8 cellular contexts compared by ENCODE assay signal in genomic region chr19:55166530-55167268, GRCh38. TPM values are rescaled to one million over a fixed set of nuclear protein-coding genes. Genes with fewer than 3 reads are reported as not detected.
DNase-seq lines count a peak whose midpoint lies in the region; ATAC-seq and TF ChIP-seq lines count a peak whose summit lies in the region.

Gene DNAAF3, minus strand, starts transcription at chr19:55166613. Its CDS starts 200 bp downstream, at chr19:55166413.

- H3K27ac ChIP-seq in endodermal cell (ENCODE audit: low read depth, low read length) = peak within 1 kb of the TSS; percentile 72

- peak within 1 kb of the TSS; percentile 46 for H3K9ac ChIP-seq in endodermal cell (ENCODE audit: extremely low read depth, low read length, poor library complexity, severe bottlenecking)

- intact Hi-C loops in activated CD8-positive, alpha-beta T cell treated with anti-CD3 and anti-CD28 coated beads for 36 hours (cut with micrococcal nuclease) = no loop called here

- no peaks in the 10 kb centered on the region for H3K36me3 ChIP-seq in endodermal cell (ENCODE audit: control insufficient read depth, insufficient read depth, low read length)

- TF ChIP-seq CTCF in activated CD8-positive, alpha-beta T cell treated with anti-CD3 and anti-CD28 coated beads for 36 hours (IDR thresholded peaks at IDR 0.05) = no peak
- no peak for TF ChIP-seq CTCF in endodermal cell (conservative IDR thresholded peaks at IDR 0.05)

- 4 to 7% methylated on average over 24 to 33 of the region's 33 CpGs for WGBS in endodermal cell (ENCODE audit: insufficient coverage in 1 of 2, insufficient read length in 1 of 2), 2 experiments

- peak; percentile 100 for DNase-seq in AG20443 (ENCODE audit: low spot score)
- DNase-seq in HS-27A (ENCODE audit: low read depth) = peak; percentile 96
- peak; percentile 99 for DNase-seq in NCI-H82 (lab: John Stamatoyannopoulos, UW)
- peak; percentile 85 for DNase-seq in activated CD8-positive, alpha-beta T cell treated with anti-CD3 and anti-CD28 coated beads for 36 hours
- peak; percentile 99 for DNase-seq in endodermal cell
- DNase-seq in medulla oblongata (ENCODE audit: extremely low spot score) = peak; percentile 97
- DNase-seq in stimulated activated CD4-positive, alpha-beta T cell treated with anti-CD3 and anti-CD28 coated beads, TNF-alpha, amount 100 ng/mL, for 48 hours (ENCODE audit: low read depth in 3 of 3) = peak; percentile 72 to 84 (median 75)

- H3K4me3 ChIP-seq in endodermal cell (ENCODE audit: low read length) = peak within 1 kb of the TSS; percentile 87

- H3K4me1 ChIP-seq in endodermal cell (ENCODE audit: control insufficient read depth, insufficient read depth, low read length) = no peaks in the 10 kb centered on the region

- no peaks in the 10 kb centered on the region for H3K9me3 Mint-ChIP-seq in activated CD8-positive, alpha-beta T cell treated with anti-CD3 and anti-CD28 coated beads for 36 hours
- no peaks in the 10 kb centered on the region for H3K9me3 Mint-ChIP-seq in endodermal cell

- H3K36me3 Mint-ChIP-seq in activated CD8-positive, alpha-beta T cell treated with anti-CD3 and anti-CD28 coated beads for 36 hours (ENCODE audit: low read depth) = no peaks in the 10 kb centered on the region
- H3K36me3 Mint-ChIP-seq in endodermal cell (ENCODE audit: low read depth) = no peaks in the 10 kb centered on the region

- CTCF ChIA-PET in activated CD8-positive, alpha-beta T cell treated with anti-CD3 and anti-CD28 coated beads for 36 hours (lab: Charles Lee) = interaction anchor here (0.6 to 2.2 kb wide), 7 partner anchors 8 to 1507 kb away, joined by 3 to 9 read pairs (median 4); no protein-coding TSS in a partner anchor

- peak; percentile 82 for ATAC-seq in GM19351 (IDR thresholded peaks at IDR 0.05; ENCODE audit: unreplicated experiment)
- peak; percentile 91 for ATAC-seq in activated CD8-positive, alpha-beta T cell treated with anti-CD3 and anti-CD28 coated beads for 36 hours

- no peak within 1 kb of the TSS for H3K27ac Mint-ChIP-seq in activated CD8-positive, alpha-beta T cell treated with anti-CD3 and anti-CD28 coated beads for 36 hours
- H3K27ac Mint-ChIP-seq in endodermal cell = peak within 1 kb of the TSS; percentile 97

- H3K4me3 Mint-ChIP-seq in activated CD8-positive, alpha-beta T cell treated with anti-CD3 and anti-CD28 coated beads for 36 hours = peak within 1 kb of the TSS; percentile 66
- peak within 1 kb of the TSS; percentile 67 for H3K4me3 Mint-ChIP-seq in endodermal cell

- no peaks in the 10 kb centered on the region for H3K9me3 ChIP-seq in endodermal cell (ENCODE audit: control insufficient read depth, low read length)

- H3K27me3 ChIP-seq in endodermal cell (ENCODE audit: control insufficient read depth, insufficient read depth, low read length, poor library complexity, severe bottlenecking) = peaks cover 30% of the 10 kb centered on the region

- POLR2A ChIA-PET in activated CD8-positive, alpha-beta T cell treated with anti-CD3 and anti-CD28 coated beads for 36 hours (lab: Charles Lee) = interaction anchor here (0.9 to 1.8 kb wide), 2 partner anchors 77 to 93 kb away, joined by 4 read pairs; partner anchors contain the start of gene PPP6R1

- H3K4me1 Mint-ChIP-seq in activated CD8-positive, alpha-beta T cell treated with anti-CD3 and anti-CD28 coated beads for 36 hours (ENCODE audit: low read depth) = peaks cover 10% of the 10 kb centered on the region
- H3K4me1 Mint-ChIP-seq in endodermal cell = peaks cover 6% of the 10 kb centered on the region

- peaks cover 53% of the 10 kb centered on the region for H3K27me3 Mint-ChIP-seq in activated CD8-positive, alpha-beta T cell treated with anti-CD3 and anti-CD28 coated beads for 36 hours
- H3K27me3 Mint-ChIP-seq in endodermal cell (ENCODE audit: insufficient read depth) = peaks cover 73% of the 10 kb centered on the region

RNA-seq across cellular contexts. Expression of gene DNAAF3, which starts in this region (rescaled TPM):
- total RNA-seq in activated CD8-positive, alpha-beta T cell treated with anti-CD3 and anti-CD28 coated beads for 36 hours = not detected
- 1 to 10 TPM; 5.9 to 9.5 TPM for total RNA-seq in endodermal cell
- polyA plus RNA-seq in endodermal cell (2013, experiment 1 of 2) = 10.2 TPM
- 7.5 TPM for polyA plus RNA-seq in endodermal cell (2013, experiment 2 of 2)

Comparison
In these comparisons a context has a peak if more than half of its experiments do, and no peak if none do; other contexts are left out.
1. Peak in every context shown above with its lines: DNase-seq, ATAC-seq, H3K4me3 ChIP-seq and H3K27ac ChIP-seq.
2. RNA of gene DNAAF3 (total RNA-seq): 5.9 to 9.5 TPM in endodermal cell; not detected in activated CD8-positive, alpha-beta T cell treated with anti-CD3 and anti-CD28 coated beads for 36 hours; every median in the first group is over 4 times any median in the second.
3. Peak in DNase-seq and ATAC-seq in activated CD8-positive, alpha-beta T cell treated with anti-CD3 and anti-CD28 coated beads for 36 hours; RNA of the gene not detected or under 1 TPM.